Comparison of ENCODE assay signal across 21 cellular contexts in genomic region chr12:50073206-50073605, GRCh38. TPM values are rescaled to one million over a fixed set of nuclear protein-coding genes. Genes with fewer than 3 reads are reported as not detected.
DNase-seq lines count a peak whose midpoint lies in the region; ATAC-seq, FAIRE-seq and TF ChIP-seq lines count a peak whose summit lies in the region.
"Had no signal": no experiment of that assay in that cellular context is flagged by ENCODE, and none has a peak within 500 bp of the region (broad histone marks: within the 10 kb centered on the region; RNA-seq: fewer than 3 reads in every experiment).

No MANE protein-coding gene starts in this region.

- no peak overlapping the region for H2AK5ac ChIP-seq in H1 (ENCODE audit: low read depth, low read length)

- H2BK15ac ChIP-seq in H1 (ENCODE audit: low read length): no peak overlapping the region

- WGBS in H1 (ENCODE audit: extremely low coverage in 1 of 2, insufficient coverage in 1 of 2, insufficient read length in 1 of 2, insufficient replicate concordance in 2 of 2, low coverage in 1 of 2, low lambda C conversion rate in 2 of 2, missing lambda C conversion rate in 1 of 2), 2 experiments: 90% methylated on average over 7 of the region's 7 CpGs; no CpG with 5 or more reads in 1 of the 2 experiments

- H3K23ac ChIP-seq in H1 (ENCODE audit: insufficient read length): no peak overlapping the region

- FAIRE-seq in H1 (lab: Jason Lieb, UNC): no peak
- FAIRE-seq: A204.1, G401.6, GM12891, HTR-8/SVneo, K562 had no signal

- H3K27me3 ChIP-seq in H1 (replicated peaks in 1 of 4; ENCODE audit: control insufficient read depth in 3 of 4, extremely low read depth in 1 of 4, insufficient read depth in 3 of 4, low read length in 3 of 4): no peaks in the 10 kb centered on the region; a peak in 1 of 7 replicates
- H3K27me3 ChIP-seq: BE2C had no signal

- TF ChIP-seq EP300 in H1 (IDR thresholded peaks at IDR 0.05; ENCODE audit: borderline replicate concordance in 1 of 2, low read depth in 2 of 2, low read length in 2 of 2): no peak

- no peaks in the 10 kb centered on the region for H3K9me3 Mint-ChIP-seq in nephron progenitor cell
- H3K9me3 Mint-ChIP-seq: CD4-positive, alpha-beta T cell; H9 had no signal

- no peak overlapping the region for H3K4me2 ChIP-seq in H1 (ENCODE audit: insufficient read depth in 1 of 2, low read depth in 2 of 2, low read length in 2 of 2)

- H2BK12ac ChIP-seq in H1 (ENCODE audit: low read depth, low read length): no peak overlapping the region

- no peaks in the 10 kb centered on the region for H4K20me1 ChIP-seq in H1 (replicated peaks in 1 of 2; ENCODE audit: control insufficient read depth in 1 of 2, insufficient read depth in 2 of 2, low read length in 2 of 2)

- peaks cover 76% of the 10 kb centered on the region for H3K4me1 Mint-ChIP-seq in nephron progenitor cell

- intact Hi-C loops in posterior vena cava (cut with DNase I): loop anchor here (10.0 kb wide), 2 partner anchors 242 to 252 kb away; no protein-coding TSS in a partner anchor

- no peaks in the 10 kb centered on the region for H3K27me3 Mint-ChIP-seq in nephron progenitor cell (ENCODE audit: low read depth, poor library complexity)

- H3K36me3 ChIP-seq in HEK293 (ENCODE audit: control insufficient read depth in 2 of 2, insufficient read depth in 1 of 2, low read length in 2 of 2) (peaks cover 0 to 5% of the 10 kb centered on the region in 2 experiments; a peak in 1 of 3 replicates), H1 (ENCODE audit: control insufficient read depth in 2 of 4, insufficient read depth in 4 of 4, low read length in 3 of 4) (no peaks in the 10 kb centered on the region)

- TF ChIP-seq POLR2A in H1 (IDR thresholded peaks at IDR 0.05; ENCODE audit: control extremely low read depth in 1 of 2, low read depth in 2 of 2, low read length in 2 of 2): no peak

- no peak overlapping the region for H4K8ac ChIP-seq in H1 (ENCODE audit: extremely low read depth, insufficient read depth, low read length)

- no peak overlapping the region for H3K4ac ChIP-seq in H1 (replicated peaks; ENCODE audit: insufficient read length, low read depth, low read length)

- no peak for TF ChIP-seq RAD21 in H1 (IDR thresholded peaks at IDR 0.05 in 1 of 2, conservative IDR thresholded peaks at IDR 0.05 in 1 of 2; ENCODE audit: low read depth in 2 of 2, low read length in 2 of 2)

- H3K79me2 ChIP-seq in H1 (ENCODE audit: control insufficient read depth in 1 of 2, insufficient read depth in 2 of 2, low read length in 2 of 2): no peaks in the 10 kb centered on the region

- POLR2A ChIA-PET in HEK293 (lab: Yijun Ruan, JAX) (no interaction called here), H1 (lab: Charles Lee; ENCODE audit: partially characterized antibody) (interaction anchor here (1.4 to 1.5 kb wide), 2 partner anchors 10 to 11 kb away, joined by 4 to 7 read pairs; partner anchors contain the start of gene SMARCD1)

- CTCF ChIA-PET in HEK293 (lab: Yijun Ruan, JAX): interaction anchor here (0.7 to 4.1 kb wide), 6 partner anchors 15 to 106 kb away, joined by 3 to 35 read pairs (median 4); no protein-coding TSS in a partner anchor
- CTCF ChIA-PET in H1 (lab: Charles Lee; ENCODE audit: partially characterized antibody): interaction anchor here (0.6 to 27.3 kb wide), 11 partner anchors 11 to 241 kb away, joined by 3 to 625 read pairs (median 17); partner anchors contain the start of genes AQP6, ASIC1, COX14 and GPD1

- no peak overlapping the region for H2BK120ac ChIP-seq in H1 (replicated peaks; ENCODE audit: low read depth, low read length)

- H3K36me3 Mint-ChIP-seq in nephron progenitor cell (ENCODE audit: low read depth): no peaks in the 10 kb centered on the region

- ATAC-seq in GM21825 (IDR thresholded peaks at IDR 0.05; ENCODE audit: unreplicated experiment): no peak
- ATAC-seq: K562 had no signal

- H3K56ac ChIP-seq in H1 (replicated peaks; ENCODE audit: insufficient read length, low read depth, low read length): no peak overlapping the region

- H3K9me3 ChIP-seq in HEK293 (ENCODE audit: control insufficient read depth, insufficient read depth, low read depth, low read length) (no peaks in the 10 kb centered on the region), H1 (ENCODE audit: insufficient read depth in 2 of 2, low read depth in 1 of 2, low read length in 1 of 2) (no peaks in the 10 kb centered on the region)
- H3K9me3 ChIP-seq: BE2C had no signal

- no peak for TF ChIP-seq CTCF in HEK293 (tag by site-specific recombination; IDR thresholded peaks at IDR 0.05)
- TF ChIP-seq CTCF in H1 (IDR thresholded peaks at IDR 0.05; ENCODE audit: control extremely low read depth in 1 of 3, insufficient read depth in 1 of 3, low read depth in 1 of 3, low read length in 3 of 3): no peak
- no peak for TF ChIP-seq CTCF in nephron progenitor cell (IDR thresholded peaks at IDR 0.05)

- H3K18ac ChIP-seq in H1 (ENCODE audit: extremely low read depth, low read length): no peak overlapping the region

- no peak overlapping the region for H2AFZ ChIP-seq in H1 (ENCODE audit: low read length)

- H3K4me3 ChIP-seq in HEK293 (ENCODE audit: low read depth, low read length) (no peak overlapping the region), H1 (ENCODE audit: extremely low read depth in 1 of 4, insufficient read depth in 2 of 4, low read depth in 3 of 4, low read length in 4 of 4) (no peak overlapping the region)
- H3K4me3 ChIP-seq: K562 had no signal

- no peak overlapping the region for H3K9ac ChIP-seq in H1 (replicated peaks in 1 of 4; ENCODE audit: extremely low read depth in 1 of 4, low read depth in 3 of 4, low read length in 3 of 4)

- peak overlapping the region; percentile 94 for H3K27ac Mint-ChIP-seq in nephron progenitor cell
- H3K27ac Mint-ChIP-seq: CD4-positive, alpha-beta T cell; H9 had no signal

- H3K4me3 Mint-ChIP-seq in nephron progenitor cell: peak overlapping the region; percentile 73
- H3K4me3 Mint-ChIP-seq: CD4-positive, alpha-beta T cell; H9 had no signal

- H3K79me1 ChIP-seq in H1 (ENCODE audit: low read depth, low read length): no peaks in the 10 kb centered on the region

- no peaks in the 10 kb centered on the region; the same call in 1 of the 2 replicates for H3K23me2 ChIP-seq in H1 (ENCODE audit: low read depth, low read length)

- H3K27ac ChIP-seq in HEK293 (ENCODE audit: extremely low read depth, low read depth, low read length): no peak overlapping the region
- H3K27ac ChIP-seq in H1 (ENCODE audit: low read depth, low read length): no peak overlapping the region
- H3K27ac ChIP-seq: C4-2B, HL-60 had no signal

- no peak overlapping the region for H4K5ac ChIP-seq in H1 (ENCODE audit: insufficient read length, low read depth, low read length)

- no peak for DNase-seq in H1 (ENCODE audit: low read depth in 1 of 2, low spot score in 2 of 2)
- no peak for DNase-seq in nephron progenitor cell
- peak; percentile 66 for DNase-seq in posterior vena cava (ENCODE audit: low spot score)
- DNase-seq in kidney tubule cell (ENCODE audit: low spot score): no peak
- no peak for DNase-seq in SW 1271 (lab: John Stamatoyannopoulos, UW)
- DNase-seq: ACHN; BE2C; CD4-positive, alpha-beta T cell; DMS153; GOT3; H9; IMR-90 had no signal

- no peaks in the 10 kb centered on the region for H3K4me1 ChIP-seq in HEK293 (ENCODE audit: control insufficient read depth, insufficient read depth, low read length)
- H3K4me1 ChIP-seq in H1 (replicated peaks in 1 of 4; ENCODE audit: control insufficient read depth in 3 of 4, insufficient read depth in 4 of 4, low read length in 3 of 4): peaks cover 0 to 6% (median 3%) of the 10 kb centered on the region in 4 experiments; a peak in 5 of 7 replicates

- H4K91ac ChIP-seq in H1 (replicated peaks; ENCODE audit: insufficient read length, low read length): peak overlapping the region; percentile 19

- no peak overlapping the region for H3K14ac ChIP-seq in H1 (ENCODE audit: insufficient read length)

- H2BK20ac ChIP-seq in H1 (ENCODE audit: low read length): no peak overlapping the region

- H2BK5ac ChIP-seq in H1 (ENCODE audit: low read depth, low read length): no peak overlapping the region; the same call in 1 of the 2 replicates

RNA-seq across cellular contexts. Expression of gene SMARCD1, which starts 11.9 kb away (rescaled TPM):
- total RNA-seq in H1 (2021; fragmentation: NEBNext Ultra II Directional; extraction: Animal tissue kit (Norgen Biotek cat#: 25700)): 128 and 140 TPM in 2 replicates
- 130 and 134 TPM in 2 replicates for polyA plus RNA-seq in H1 (2011; rRNA removed)
- 108 TPM for polyA plus RNA-seq in H1 (2011; cell fraction: cytosol; rRNA removed)
- polyA plus RNA-seq in H1 (2011; cell fraction: nucleus; rRNA removed): 163 TPM
- 129 to 179 TPM (median 144 TPM) in 4 replicates for polyA plus RNA-seq in H1 (2012, experiment 1 of 2)
- polyA plus RNA-seq in H1 (2012, experiment 2 of 2): 124 TPM
- 78.3 TPM for polyA plus RNA-seq in H1 (2013, experiment 1 of 2)
- polyA plus RNA-seq in H1 (2013, experiment 2 of 2): 77.3 TPM
- 188 TPM in 2 replicates for polyA minus RNA-seq in H1 (2011; rRNA and poly(A)+ RNA removed)
- 160 TPM for polyA minus RNA-seq in H1 (2011; cell fraction: cytosol; rRNA and poly(A)+ RNA removed)
- polyA minus RNA-seq in H1 (2011; cell fraction: nucleus; rRNA and poly(A)+ RNA removed): 105 TPM
- total RNA-seq in posterior vena cava: 10 to 100 TPM; 27.9 to 33.0 TPM

RNA-seq across cellular contexts. Expression of gene ASIC1, which starts 15.8 kb away (rescaled TPM):
- total RNA-seq in H1 (2021; fragmentation: NEBNext Ultra II Directional; extraction: Animal tissue kit (Norgen Biotek cat#: 25700)): 1.9 and 2.4 TPM in 2 replicates
- polyA plus RNA-seq in H1 (2011; rRNA removed): 3.3 and 4.4 TPM in 2 replicates
- polyA plus RNA-seq in H1 (2011; cell fraction: cytosol; rRNA removed): 3.1 TPM
- 7.1 TPM for polyA plus RNA-seq in H1 (2011; cell fraction: nucleus; rRNA removed)
- 3.3 to 4.8 TPM (median 4.1 TPM) in 4 replicates for polyA plus RNA-seq in H1 (2012, experiment 1 of 2)
- polyA plus RNA-seq in H1 (2012, experiment 2 of 2): 2.2 TPM
- polyA plus RNA-seq in H1 (2013, experiment 1 of 2): 2.1 TPM
- 2.3 TPM for polyA plus RNA-seq in H1 (2013, experiment 2 of 2)
- 2.6 and 2.9 TPM in 2 replicates for polyA minus RNA-seq in H1 (2011; rRNA and poly(A)+ RNA removed)
- 1.0 TPM for polyA minus RNA-seq in H1 (2011; cell fraction: cytosol; rRNA and poly(A)+ RNA removed)
- polyA minus RNA-seq in H1 (2011; cell fraction: nucleus; rRNA and poly(A)+ RNA removed): 4.3 TPM
- total RNA-seq in posterior vena cava: 1 to 10 TPM; 2.5 to 4.2 TPM

RNA-seq across cellular contexts. Expression of gene GPD1, which starts 30.6 kb away (rescaled TPM):
- 0.74 and 1.2 TPM in 2 replicates for total RNA-seq in H1 (2021; fragmentation: NEBNext Ultra II Directional; extraction: Animal tissue kit (Norgen Biotek cat#: 25700))
- polyA plus RNA-seq in H1 (2011; rRNA removed): 0.45 and 0.53 TPM in 2 replicates
- 0.88 TPM for polyA plus RNA-seq in H1 (2011; cell fraction: cytosol; rRNA removed)
- polyA plus RNA-seq in H1 (2011; cell fraction: nucleus; rRNA removed): 1.1 TPM
- 0.65 to 1.2 TPM (median 0.89 TPM) in 4 replicates for polyA plus RNA-seq in H1 (2012, experiment 1 of 2)
- 0.84 TPM for polyA plus RNA-seq in H1 (2012, experiment 2 of 2)
- polyA plus RNA-seq in H1 (2013, experiment 1 of 2): 0.14 TPM
- 0.15 TPM for polyA plus RNA-seq in H1 (2013, experiment 2 of 2)
- 0.71 and 3.5 TPM in 2 replicates for polyA minus RNA-seq in H1 (2011; rRNA and poly(A)+ RNA removed)
- not detected for polyA minus RNA-seq in H1 (2011; cell fraction: cytosol; rRNA and poly(A)+ RNA removed)
- 1.00 TPM for polyA minus RNA-seq in H1 (2011; cell fraction: nucleus; rRNA and poly(A)+ RNA removed)
- total RNA-seq in posterior vena cava: 1 to 10 TPM; 1.5 to 4.5 TPM

RNA-seq across cellular contexts. Expression of gene COX14, which starts 38.8 kb away (rescaled TPM):
- 38.5 and 40.1 TPM in 2 replicates for total RNA-seq in H1 (2021; fragmentation: NEBNext Ultra II Directional; extraction: Animal tissue kit (Norgen Biotek cat#: 25700))
- 84.3 and 102 TPM in 2 replicates for polyA plus RNA-seq in H1 (2011; rRNA removed)
- 79.1 TPM for polyA plus RNA-seq in H1 (2011; cell fraction: cytosol; rRNA removed)
- polyA plus RNA-seq in H1 (2011; cell fraction: nucleus; rRNA removed): 51.9 TPM
- 47.2 to 55.2 TPM (median 54.2 TPM) in 4 replicates for polyA plus RNA-seq in H1 (2012, experiment 1 of 2)
- 82.9 TPM for polyA plus RNA-seq in H1 (2012, experiment 2 of 2)
- polyA plus RNA-seq in H1 (2013, experiment 1 of 2): 70.4 TPM
- 71.0 TPM for polyA plus RNA-seq in H1 (2013, experiment 2 of 2)
- polyA minus RNA-seq in H1 (2011; rRNA and poly(A)+ RNA removed): 22.0 and 26.2 TPM in 2 replicates
- 15.9 TPM for polyA minus RNA-seq in H1 (2011; cell fraction: cytosol; rRNA and poly(A)+ RNA removed)
- 20.6 TPM for polyA minus RNA-seq in H1 (2011; cell fraction: nucleus; rRNA and poly(A)+ RNA removed)
- 10 to 100 TPM; 44.7 to 54.3 TPM for total RNA-seq in posterior vena cava

RNA-seq across cellular contexts. Expression of gene RACGAP1, which starts 47.9 kb away (rescaled TPM):
- total RNA-seq in H1 (2021; fragmentation: NEBNext Ultra II Directional; extraction: Animal tissue kit (Norgen Biotek cat#: 25700)): 63.5 and 66.3 TPM in 2 replicates
- polyA plus RNA-seq in H1 (2011; rRNA removed): 17.4 and 18.0 TPM in 2 replicates
- 32.0 TPM for polyA plus RNA-seq in H1 (2011; cell fraction: cytosol; rRNA removed)
- polyA plus RNA-seq in H1 (2011; cell fraction: nucleus; rRNA removed): 19.7 TPM
- polyA plus RNA-seq in H1 (2012, experiment 1 of 2): 35.6 to 54.1 TPM (median 40.0 TPM) in 4 replicates
- polyA plus RNA-seq in H1 (2012, experiment 2 of 2): 5.7 TPM
- 23.4 TPM for polyA plus RNA-seq in H1 (2013, experiment 1 of 2)
- 24.2 TPM for polyA plus RNA-seq in H1 (2013, experiment 2 of 2)
- polyA minus RNA-seq in H1 (2011; rRNA and poly(A)+ RNA removed): 55.5 and 61.2 TPM in 2 replicates
- 37.5 TPM for polyA minus RNA-seq in H1 (2011; cell fraction: cytosol; rRNA and poly(A)+ RNA removed)
- polyA minus RNA-seq in H1 (2011; cell fraction: nucleus; rRNA and poly(A)+ RNA removed): 26.3 TPM
- 10 to 100 TPM in 1 of 2 donors, 1 to 10 TPM in 1; 9.9 to 10.5 TPM for total RNA-seq in posterior vena cava

Comparison
In these comparisons a context has a peak if more than half of its experiments do, and no peak if none do; other contexts are left out.
1. Of the 6 proteins assayed by ChIP-seq in both HEK293 and H1: peak only in HEK293: SP2; only in H1: none; in both: none; in neither: 5.